In the genomic region with DNA sequence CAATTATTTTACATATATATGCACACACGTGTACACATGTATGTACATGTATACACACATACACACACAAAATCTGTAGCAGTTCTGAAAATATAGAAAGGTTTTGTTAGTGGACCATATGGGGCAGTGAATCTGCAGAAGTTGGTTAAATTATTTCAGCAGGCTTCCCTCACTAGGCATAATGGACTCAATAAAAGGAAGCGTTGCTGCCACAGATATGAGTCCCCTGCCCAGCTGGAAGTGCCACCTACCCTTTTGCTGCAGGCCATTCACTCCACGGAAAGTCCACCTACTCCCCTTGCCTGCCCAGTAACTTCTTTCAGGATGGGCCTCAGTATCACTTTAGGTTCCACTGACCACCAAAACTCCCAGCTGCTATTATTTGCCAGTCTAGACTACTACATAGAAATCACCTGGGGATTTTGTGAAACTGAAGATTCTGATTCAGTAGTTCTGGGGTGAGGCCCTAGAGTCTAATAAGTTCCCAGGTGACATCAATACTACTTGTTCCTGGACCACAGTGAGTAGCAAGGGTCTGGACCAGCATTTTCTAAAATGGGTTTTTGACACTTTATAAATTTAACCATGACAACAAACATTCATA, we compare ENCODE assay signal across 12 cellular contexts. TPM values are rescaled to one million over a fixed set of nuclear protein-coding genes. Genes with fewer than 3 reads are reported as not detected.
DNase-seq lines count a peak whose midpoint lies in the region; ATAC-seq, FAIRE-seq and TF ChIP-seq lines count a peak whose summit lies in the region.
"Had no signal": no experiment of that assay in that cellular context is flagged by ENCODE, and none has a peak within 500 bp of the region (broad histone marks: within the 10 kb centered on the region; RNA-seq: fewer than 3 reads in every experiment).

No MANE protein-coding gene starts in this region.

- no peak for TF ChIP-seq CTCF in adrenal gland (IDR thresholded peaks at IDR 0.05)

- H3K27ac ChIP-seq in adrenal gland = peak overlapping the region in 4 of 5 donors; percentile 24 to 72 (median 64)

- DNase-seq in GM12892 (ENCODE audit: insufficient read length) (no peak), adrenal gland (no peak), amniotic stem cell (lab: John Stamatoyannopoulos, UW) (no peak), T-cell (no peak), NCI-H128 (lab: John Stamatoyannopoulos, UW; ENCODE audit: unreplicated experiment) (no peak)
- no peak for DNase-seq in activated T-helper 2 cell treated with anti-CD3 and anti-CD28 coated beads, Interferon-gamma antibody, Interleukin-2, Interleukin-4, amounts not matched to agents 10 μg/mL and 5 μg/mL and 100 μg/mL, durations not matched to agents 14 hours and 24 hours and 36 hours (ENCODE audit: low spot score)
- DNase-seq: CD8-positive, alpha-beta T cell; GOT3; islet precursor cell; NCI-H1694 treated with DMSO at 0.1 percent for 48 hours had no signal

- POLR2A ChIA-PET in T-cell (lab: Charles Lee) = interaction anchor here in 1 of 2 donors (0.8 kb wide), 1 partner anchor 69 kb away, joined by 4 read pairs; no protein-coding TSS in a partner anchor

- TF ChIP-seq POLR2A in GM12892 (IDR thresholded peaks at IDR 0.05; ENCODE audit: low read depth, low read length) = no peak
- TF ChIP-seq POLR2A in adrenal gland (IDR thresholded peaks at IDR 0.05) = no peak

- no peaks in the 10 kb centered on the region for H3K9me3 ChIP-seq in adrenal gland (replicated peaks in 1 of 3)

- no peak overlapping the region for H3K27ac Mint-ChIP-seq in activated T-helper 2 cell treated with anti-CD3 and anti-CD28 coated beads, Interferon-gamma antibody, Interleukin-2, Interleukin-4, amounts not matched to agents 10 μg/mL and 5 μg/mL and 100 μg/mL, durations not matched to agents 14 hours and 24 hours and 36 hours
- no peak overlapping the region for H3K27ac Mint-ChIP-seq in T-cell
- H3K27ac Mint-ChIP-seq: CD8-positive, alpha-beta T cell had no signal

- H3K27me3 Mint-ChIP-seq in activated T-helper 2 cell treated with anti-CD3 and anti-CD28 coated beads, Interferon-gamma antibody, Interleukin-2, Interleukin-4, amounts not matched to agents 10 μg/mL and 5 μg/mL and 100 μg/mL, durations not matched to agents 14 hours and 24 hours and 36 hours (ENCODE audit: low read depth) = peaks cover 1% of the 10 kb centered on the region
- H3K27me3 Mint-ChIP-seq in T-cell = no peaks in the 10 kb centered on the region

- H3K4me3 ChIP-seq in adrenal gland = no peak overlapping the region

- H3K36me3 ChIP-seq in adrenal gland (replicated peaks in 1 of 2) = no peaks in the 10 kb centered on the region

- no peaks in the 10 kb centered on the region for H3K27me3 ChIP-seq in adrenal gland

- peaks cover 3% of the 10 kb centered on the region for H3K4me1 Mint-ChIP-seq in activated T-helper 2 cell treated with anti-CD3 and anti-CD28 coated beads, Interferon-gamma antibody, Interleukin-2, Interleukin-4, amounts not matched to agents 10 μg/mL and 5 μg/mL and 100 μg/mL, durations not matched to agents 14 hours and 24 hours and 36 hours (ENCODE audit: low read depth)
- peaks cover 9 to 35% (median 16%) of the 10 kb centered on the region in 3 donors for H3K4me1 Mint-ChIP-seq in T-cell

- 80 to 86% (median 81%) methylated on average over 3 of the region's 3 CpGs for WGBS in adrenal gland, 4 donors

- ATAC-seq in GM19468 (IDR thresholded peaks at IDR 0.05; ENCODE audit: extremely low read depth, unreplicated experiment) (peak; percentile 30), HG03045 (IDR thresholded peaks at IDR 0.05; ENCODE audit: unreplicated experiment) (peak; percentile 86), T-cell (replicated peaks in 1 of 4) (no peak)
- ATAC-seq: CD8-positive, alpha-beta T cell had no signal

- peaks cover 4% of the 10 kb centered on the region for H3K9me3 Mint-ChIP-seq in activated T-helper 2 cell treated with anti-CD3 and anti-CD28 coated beads, Interferon-gamma antibody, Interleukin-2, Interleukin-4, amounts not matched to agents 10 μg/mL and 5 μg/mL and 100 μg/mL, durations not matched to agents 14 hours and 24 hours and 36 hours
- H3K9me3 Mint-ChIP-seq in T-cell = no peaks in the 10 kb centered on the region
- H3K9me3 Mint-ChIP-seq: CD8-positive, alpha-beta T cell had no signal

- H3K4me3 Mint-ChIP-seq in activated T-helper 2 cell treated with anti-CD3 and anti-CD28 coated beads, Interferon-gamma antibody, Interleukin-2, Interleukin-4, amounts not matched to agents 10 μg/mL and 5 μg/mL and 100 μg/mL, durations not matched to agents 14 hours and 24 hours and 36 hours (ENCODE audit: low read depth) = no peak overlapping the region
- no peak overlapping the region for H3K4me3 Mint-ChIP-seq in T-cell
- H3K4me3 Mint-ChIP-seq: CD8-positive, alpha-beta T cell had no signal

- H3K36me3 Mint-ChIP-seq in activated T-helper 2 cell treated with anti-CD3 and anti-CD28 coated beads, Interferon-gamma antibody, Interleukin-2, Interleukin-4, amounts not matched to agents 10 μg/mL and 5 μg/mL and 100 μg/mL, durations not matched to agents 14 hours and 24 hours and 36 hours (ENCODE audit: low read depth) = no peaks in the 10 kb centered on the region
- H3K36me3 Mint-ChIP-seq in T-cell = no peaks in the 10 kb centered on the region
- H3K36me3 Mint-ChIP-seq: CD8-positive, alpha-beta T cell had no signal

- CTCF ChIA-PET in T-cell (lab: Charles Lee) = interaction anchor here (0.6 to 7.4 kb wide), 4 partner anchors 11 to 100 kb away, joined by 3 to 73 read pairs (median 10); no protein-coding TSS in a partner anchor

- H3K4me1 ChIP-seq in adrenal gland (replicated peaks in 1 of 2) = peaks cover 8 to 14% of the 10 kb centered on the region in 2 donors

- peak; percentile 64 for FAIRE-seq in GM12892 (lab: Jason Lieb, UNC)

- intact Hi-C loops in adrenal gland (cut with DNase I) = no loop called here
- intact Hi-C loops in activated T-helper 2 cell treated with anti-CD3 and anti-CD28 coated beads, Interferon-gamma antibody, Interleukin-2, Interleukin-4, amounts not matched to agents 10 μg/mL and 5 μg/mL and 100 μg/mL, durations not matched to agents 14 hours and 24 hours and 36 hours (cut with micrococcal nuclease) = no loop called here

RNA-seq across cellular contexts. Expression of a gene that starts 29.3 kb away (rescaled TPM):
- 11.6 TPM for polyA plus RNA-seq in GM12892 (2012; ENCODE audit: missing spikeins)
- total RNA-seq in adrenal gland = 10 to 100 TPM; 11.9 to 24.1 (median 15.7) TPM
- polyA plus RNA-seq in adrenal gland = 10 to 100 TPM in 1 of 3 donors, 1 to 10 TPM in 2; 7.7 to 19.5 (median 7.7) TPM
- 7.5 and 7.9 TPM in 2 replicates for total RNA-seq in activated T-helper 2 cell treated with anti-CD3 and anti-CD28 coated beads, Interferon-gamma antibody, Interleukin-2, Interleukin-4, amounts not matched to agents 10 μg/mL and 5 μg/mL and 100 μg/mL, durations not matched to agents 14 hours and 24 hours and 36 hours
- total RNA-seq in T-cell = 10 to 100 TPM in 4 of 5 donors, 1 to 10 TPM in 1; 8.5 to 17.2 (median 11.8) TPM

Comparison
In these comparisons a context has a peak if more than half of its experiments do, and no peak if none do; other contexts are left out.
1. ATAC-seq: peak in GM19468 (single experiment) and HG03045 (single experiment); none in T-cell (0 of 4).